ENCODE assay signal across 8 cellular contexts in genomic region chr5:100902406-100903035, GRCh38. TPM values are rescaled to one million over a fixed set of nuclear protein-coding genes. Genes with fewer than 3 reads are reported as not detected.
DNase-seq lines count a peak whose midpoint lies in the region; ATAC-seq and TF ChIP-seq lines count a peak whose summit lies in the region.

No MANE protein-coding gene starts in this region.

- peaks cover 0 to 40% of the 10 kb centered on the region in 2 donors for H3K36me3 Mint-ChIP-seq in CD4-positive, alpha-beta memory T cell
- no peaks in the 10 kb centered on the region for H3K36me3 Mint-ChIP-seq in glutamatergic neuron (ENCODE audit: unreplicated experiment)

- H3K4me1 ChIP-seq in CD4-positive, alpha-beta memory T cell (ENCODE audit: insufficient read depth, low read length), result peaks cover 42% of the 10 kb centered on the region

- H3K4me3 ChIP-seq in CD4-positive, alpha-beta memory T cell (ENCODE audit: low read length in 2 of 2), result peak overlapping the region; percentile 88 to 89

- peak overlapping the region; percentile 91 for H3K27ac ChIP-seq in CD4-positive, alpha-beta memory T cell (ENCODE audit: low read depth, low read length)

- CTCF ChIA-PET in CD4-positive, alpha-beta memory T cell (lab: Charles Lee; ENCODE audit: partially characterized antibody), result interaction anchor here (0.6 to 5.3 kb wide), 22 partner anchors 9 to 368 kb away, joined by 3 to 57 read pairs (median 4); partner anchors contain the start of gene FAM174A

- no peaks in the 10 kb centered on the region for H3K27me3 ChIP-seq in CD4-positive, alpha-beta memory T cell (ENCODE audit: insufficient read depth, low read length)

- peak in 1 of 5 donors; percentile 67 for DNase-seq in CD4-positive, alpha-beta memory T cell
- DNase-seq in NAMALWA (ENCODE audit: low spot score) (peak; percentile 73), glutamatergic neuron (no peak), retina (peak; percentile 72), RKO (ENCODE audit: low spot score) (no peak), NCI-H526 (lab: John Stamatoyannopoulos, UW) (no peak)
- peak; percentile 20 for DNase-seq in activated effector memory CD4-positive, alpha-beta T cell treated with Interleukin-2 at 50 U/mL for 16 hours

- POLR2A ChIA-PET in CD4-positive, alpha-beta memory T cell (lab: Charles Lee; ENCODE audit: partially characterized antibody), result interaction anchor here (0.6 to 8.7 kb wide), 36 partner anchors 8 to 1973 kb away, joined by 3 to 208 read pairs (median 4); partner anchors contain the start of genes CHD1 and FAM174A

- intact Hi-C loops in CD4-positive, alpha-beta memory T cell (cut with micrococcal nuclease), result loop anchor here (1.0 to 5.0 kb wide), 7 partner anchors 50 to 1973 kb away; partner anchors contain the start of genes CHD1 and FAM174A

- peak overlapping the region; percentile 97 to 98 (median 98) for H3K27ac Mint-ChIP-seq in CD4-positive, alpha-beta memory T cell
- peak overlapping the region; percentile 1 for H3K27ac Mint-ChIP-seq in glutamatergic neuron (ENCODE audit: unreplicated experiment)

- no peaks in the 10 kb centered on the region for H3K36me3 ChIP-seq in CD4-positive, alpha-beta memory T cell (ENCODE audit: insufficient read depth, low read length)

- ATAC-seq in HG02840 (IDR thresholded peaks at IDR 0.05; ENCODE audit: low FRiP score, unreplicated experiment), result no peak

- H3K9me3 Mint-ChIP-seq in CD4-positive, alpha-beta memory T cell, result peaks cover 0 to 4% (median 0%) of the 10 kb centered on the region in 8 donors
- peaks cover 3% of the 10 kb centered on the region for H3K9me3 Mint-ChIP-seq in glutamatergic neuron (ENCODE audit: unreplicated experiment)

- H3K9me3 ChIP-seq in CD4-positive, alpha-beta memory T cell (ENCODE audit: control insufficient read depth in 1 of 2, low read length in 2 of 2), result no peaks in the 10 kb centered on the region

- H3K4me1 Mint-ChIP-seq in CD4-positive, alpha-beta memory T cell, result peaks cover 24 to 72% (median 43%) of the 10 kb centered on the region in 4 donors
- H3K4me1 Mint-ChIP-seq in glutamatergic neuron (ENCODE audit: low read depth, unreplicated experiment), result peaks cover 13% of the 10 kb centered on the region

- peak overlapping the region; percentile 89 to 100 (median 96) for H3K4me3 Mint-ChIP-seq in CD4-positive, alpha-beta memory T cell
- H3K4me3 Mint-ChIP-seq in glutamatergic neuron (ENCODE audit: unreplicated experiment), result peak overlapping the region; percentile 92

- no peaks in the 10 kb centered on the region for H3K27me3 Mint-ChIP-seq in CD4-positive, alpha-beta memory T cell
- H3K27me3 Mint-ChIP-seq in glutamatergic neuron (ENCODE audit: unreplicated experiment), result peaks cover 16% of the 10 kb centered on the region

- TF ChIP-seq CTCF in glutamatergic neuron (IDR thresholded peaks at IDR 0.05; ENCODE audit: partially characterized antibody, unreplicated experiment), result no peak

RNA-seq across cellular contexts. Expression of gene ST8SIA4, which starts 0.6 kb away (rescaled TPM):
- total RNA-seq in CD4-positive, alpha-beta memory T cell, result 10 to 100 TPM; 27.7 to 28.7 TPM
- 10 to 100 TPM; 10.7 to 14.3 TPM for polyA plus RNA-seq in CD4-positive, alpha-beta memory T cell
- 12.6 TPM for total RNA-seq in glutamatergic neuron (ENCODE audit: unreplicated experiment)

Comparison
In these comparisons a context has a peak if more than half of its experiments do, and no peak if none do; other contexts are left out.
1. DNase-seq: peak in NAMALWA (single experiment), activated effector memory CD4-positive, alpha-beta T cell treated with Interleukin-2 at 50 U/mL for 16 hours (single experiment) and retina (single experiment); none in glutamatergic neuron (single experiment), RKO (single experiment) and NCI-H526 (0 of 2).